Comparison of ENCODE assay signal across 14 cellular contexts in the genomic region with DNA sequence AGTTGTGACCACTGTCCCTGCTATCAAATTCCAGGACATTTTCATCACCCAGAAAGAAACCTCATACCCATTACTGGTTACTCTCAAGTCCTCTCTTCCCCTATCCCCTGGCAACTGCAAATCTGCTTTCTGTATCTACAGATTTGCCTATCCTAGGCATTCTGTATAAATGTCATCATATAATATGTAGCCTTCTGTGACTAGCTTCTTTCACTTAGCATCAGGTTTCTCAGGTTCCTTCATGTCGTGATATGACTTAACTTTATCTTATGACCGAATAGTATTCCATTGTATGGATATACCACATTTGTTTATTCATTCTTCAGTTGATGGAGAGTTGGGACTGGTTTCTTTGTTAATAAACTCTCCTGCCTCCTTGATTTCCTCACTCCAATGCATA.
"Had no signal": no experiment of that assay in that cellular context is flagged by ENCODE, and none has a peak within 500 bp of the region (broad histone marks: within the 10 kb centered on the region; RNA-seq: fewer than 3 reads in every experiment).

No MANE protein-coding gene starts in this region.

- H3K4me1 ChIP-seq: breast epithelium, right atrium auricular region, upper lobe of right lung had no signal

- ATAC-seq: activated CD8-positive, alpha-beta memory T cell treated with anti-CD3 and anti-CD28 coated beads, Interleukin-2, amount 10 ng/mL, durations not matched to agents 7 days and 5 days; naive thymus-derived CD8-positive, alpha-beta T cell; T-helper 17 cell had no signal

- H3K27ac ChIP-seq: neutrophil, right atrium auricular region, upper lobe of right lung had no signal

- H3K27me3 ChIP-seq: breast epithelium, right atrium auricular region had no signal

- H3K36me3 ChIP-seq: breast epithelium, neutrophil, right atrium auricular region, upper lobe of right lung had no signal

- H3K9me3 ChIP-seq: breast epithelium, neutrophil, right atrium auricular region, upper lobe of right lung had no signal

- H3K4me3 ChIP-seq: breast epithelium, right atrium auricular region, skin epidermis, upper lobe of right lung had no signal

- DNase-seq: activated CD4-positive, alpha-beta T cell treated with anti-CD3 and anti-CD28 coated beads, Interleukin-2, amount 50 U/mL, for 4 hours; activated CD8-positive, alpha-beta memory T cell treated with anti-CD3 and anti-CD28 coated beads, Interleukin-2, amount 10 ng/mL, durations not matched to agents 7 days and 5 days; activated naive CD4-positive, alpha-beta T cell; activated T-cell treated with anti-CD3 and anti-CD28 coated beads, Interleukin-2, amount 50 U/mL, for 72 hours; aorta; left colon; naive thymus-derived CD8-positive, alpha-beta T cell; stimulated activated CD4-positive, alpha-beta T cell treated with anti-CD3 and anti-CD28 coated beads, Interleukin-4, amount 100 ng/mL, for 4 hours; T-helper 17 cell; upper lobe of right lung had no signal
